29 cellular contexts compared by ENCODE assay signal in genomic region chr17:6632530-6632929, GRCh38. TPM values are rescaled to one million over a fixed set of nuclear protein-coding genes. Genes with fewer than 3 reads are reported as not detected.
"Had no signal": no experiment of that assay in that cellular context is flagged by ENCODE, and none has a peak within 500 bp of the region (broad histone marks: within the 10 kb centered on the region; RNA-seq: fewer than 3 reads in every experiment).

No MANE protein-coding gene starts in this region.

- H3K4me1 ChIP-seq: ascending aorta, breast epithelium, gastrocnemius medialis had no signal

- H3K9me3 ChIP-seq: ascending aorta, breast epithelium, esophagus muscularis mucosa, gastrocnemius medialis had no signal

- H3K27ac ChIP-seq: ascending aorta, breast epithelium, cardiac muscle cell, esophagus muscularis mucosa, foreskin keratinocyte, gastrocnemius medialis had no signal

- H3K27me3 ChIP-seq: ascending aorta, breast epithelium, cardiac muscle cell, esophagus muscularis mucosa, foreskin keratinocyte, gastrocnemius medialis had no signal

- DNase-seq: activated CD4-positive, alpha-beta memory T cell treated with anti-CD3 and anti-CD28 coated beads for 36 hours; activated CD4-positive, alpha-beta T cell treated with anti-CD3 and anti-CD28 coated beads for 36 hours; activated CD4-positive, alpha-beta T cell treated with anti-CD3 and anti-CD28 coated beads, Interleukin-2, amount 10 ng/mL, durations not matched to agents 24 days and 14 days; activated CD4-positive, CD25-positive, alpha-beta regulatory T cell; activated CD4-positive, CD25-positive, alpha-beta regulatory T cell treated with anti-CD3 and anti-CD28 coated beads, Interleukin-2, amount 50 U/mL, for 72 hours; activated CD8-positive, alpha-beta memory T cell treated with anti-CD3 and anti-CD28 coated beads, Interleukin-2, amount 10 ng/mL, durations not matched to agents 7 days and 5 days; activated CD8-positive, alpha-beta memory T cell treated with anti-CD3 and anti-CD28 coated beads, Interleukin-2, amount 50 U/mL, for 4 hours; activated CD8-positive, alpha-beta T cell treated with anti-CD3 and anti-CD28 coated beads, Interleukin-2, amount 10 ng/mL, durations not matched to agents 7 days and 5 days; activated gamma-delta T cell; activated naive CD4-positive, alpha-beta T cell; activated naive CD4-positive, alpha-beta T cell treated with anti-CD3 and anti-CD28 coated beads, Interleukin-2, amount 10 ng/mL, durations not matched to agents 7 days and 5 days; activated naive CD8-positive, alpha-beta T cell treated with anti-CD3 and anti-CD28 coated beads, Interleukin-2, amount 10 ng/mL, durations not matched to agents 7 days and 5 days; activated T-cell treated with anti-CD3 and anti-CD28 coated beads, Interleukin-2, amount 50 U/mL, for 1 hour; activated T-cell treated with anti-CD3 and anti-CD28 coated beads, Interleukin-2, amount 50 U/mL, for 72 hours; cortex of kidney; dermis blood vessel endothelial cell; effector CD4-positive, alpha-beta T cell; effector memory CD8-positive, alpha-beta T cell; erythroblast; foreskin keratinocyte; gastrocnemius medialis; glutamatergic neuron; T-helper 2 cell had no signal

- FAIRE-seq: colon had no signal

- H3K4me3 ChIP-seq: ascending aorta, breast epithelium, cardiac muscle cell, esophagus muscularis mucosa, gastrocnemius medialis had no signal

- ATAC-seq: activated CD4-positive, alpha-beta T cell treated with anti-CD3 and anti-CD28 coated beads for 36 hours; activated CD8-positive, alpha-beta memory T cell treated with anti-CD3 and anti-CD28 coated beads, Interleukin-2, amount 10 ng/mL, durations not matched to agents 7 days and 5 days; activated CD8-positive, alpha-beta T cell treated with anti-CD3 and anti-CD28 coated beads, Interleukin-2, amount 10 ng/mL, durations not matched to agents 7 days and 5 days; activated naive CD4-positive, alpha-beta T cell treated with anti-CD3 and anti-CD28 coated beads, Interleukin-2, amount 50 U/mL, for 72 hours; activated T-cell treated with anti-CD3 and anti-CD28 coated beads, Interleukin-2, amount 50 U/mL, for 72 hours; effector memory CD8-positive, alpha-beta T cell; foreskin keratinocyte; gastrocnemius medialis had no signal

- H3K36me3 ChIP-seq: breast epithelium had no signal

RNA-seq across cellular contexts. Expression of gene MED31, which starts 18.9 kb away (rescaled TPM):
- total RNA-seq: ascending aorta had no signal
